ENCODE assay signal across 1 cellular context in genomic region chr6:125924169-125924568, GRCh38.
TF ChIP-seq lines count a peak whose summit lies in the region.

No MANE protein-coding gene starts in this region.

TF ChIP-seq in K562, 482 proteins besides CTCF, POLR2A, EP300 and RAD21 (continued from another document):
- TF ChIP-seq, protein P1, sequence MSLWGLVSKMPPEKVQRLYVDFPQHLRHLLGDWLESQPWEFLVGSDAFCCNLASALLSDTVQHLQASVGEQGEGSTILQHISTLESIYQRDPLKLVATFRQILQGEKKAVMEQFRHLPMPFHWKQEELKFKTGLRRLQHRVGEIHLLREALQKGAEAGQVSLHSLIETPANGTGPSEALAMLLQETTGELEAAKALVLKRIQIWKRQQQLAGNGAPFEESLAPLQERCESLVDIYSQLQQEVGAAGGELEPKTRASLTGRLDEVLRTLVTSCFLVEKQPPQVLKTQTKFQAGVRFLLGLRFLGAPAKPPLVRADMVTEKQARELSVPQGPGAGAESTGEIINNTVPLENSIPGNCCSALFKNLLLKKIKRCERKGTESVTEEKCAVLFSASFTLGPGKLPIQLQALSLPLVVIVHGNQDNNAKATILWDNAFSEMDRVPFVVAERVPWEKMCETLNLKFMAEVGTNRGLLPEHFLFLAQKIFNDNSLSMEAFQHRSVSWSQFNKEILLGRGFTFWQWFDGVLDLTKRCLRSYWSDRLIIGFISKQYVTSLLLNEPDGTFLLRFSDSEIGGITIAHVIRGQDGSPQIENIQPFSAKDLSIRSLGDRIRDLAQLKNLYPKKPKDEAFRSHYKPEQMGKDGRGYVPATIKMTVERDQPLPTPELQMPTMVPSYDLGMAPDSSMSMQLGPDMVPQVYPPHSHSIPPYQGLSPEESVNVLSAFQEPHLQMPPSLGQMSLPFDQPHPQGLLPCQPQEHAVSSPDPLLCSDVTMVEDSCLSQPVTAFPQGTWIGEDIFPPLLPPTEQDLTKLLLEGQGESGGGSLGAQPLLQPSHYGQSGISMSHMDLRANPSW (CRISPR knock-in tag; IDR thresholded peaks at IDR 0.05): no peak
- TF ChIP-seq AFF1 (IDR thresholded peaks at IDR 0.05; ENCODE audit: low read depth in 1 of 2, partially characterized antibody in 2 of 2) (no peak), TSC22D4 (tag; IDR thresholded peaks at IDR 0.05) (no peak), IFI16 (CRISPR knock-in tag; IDR thresholded peaks at IDR 0.05) (no peak), ZBTB1 (CRISPR knock-in tag; IDR thresholded peaks at IDR 0.05; ENCODE audit: borderline replicate concordance, low read depth) (no peak), ZNF398 (CRISPR knock-in tag; IDR thresholded peaks at IDR 0.05) (no peak), HES1 (IDR thresholded peaks at IDR 0.05; ENCODE audit: low read depth) (no peak), NR2F6 (CRISPR knock-in tag; IDR thresholded peaks at IDR 0.05) (no peak), RBM15 (IDR thresholded peaks at IDR 0.05; ENCODE audit: insufficient read depth, low read length) (no peak), E4F1 (CRISPR knock-in tag; IDR thresholded peaks at IDR 0.05; ENCODE audit: borderline replicate concordance) (no peak), ZBTB12 (CRISPR knock-in tag; IDR thresholded peaks at IDR 0.05) (no peak), ZNF77 (CRISPR knock-in tag; IDR thresholded peaks at IDR 0.05) (no peak), RUNX1 (IDR thresholded peaks at IDR 0.05; ENCODE audit: low read depth) (no peak), CTBP1 (IDR thresholded peaks at IDR 0.05; ENCODE audit: borderline replicate concordance) (no peak), RNF219 (CRISPR knock-in tag; IDR thresholded peaks at IDR 0.05) (no peak), HMG20A (CRISPR knock-in tag; conservative IDR thresholded peaks at IDR 0.05) (no peak), ZNF134 (CRISPR knock-in tag; conservative IDR thresholded peaks at IDR 0.05) (no peak), ZNF695 (CRISPR knock-in tag; IDR thresholded peaks at IDR 0.05) (no peak), TEAD2 (tag; IDR thresholded peaks at IDR 0.05) (peak; percentile 56; the same call in 1 of the 2 replicates), TFAP4 (CRISPR knock-in tag; IDR thresholded peaks at IDR 0.05; ENCODE audit: borderline replicate concordance) (no peak)
- TF ChIP-seq, protein P2, sequence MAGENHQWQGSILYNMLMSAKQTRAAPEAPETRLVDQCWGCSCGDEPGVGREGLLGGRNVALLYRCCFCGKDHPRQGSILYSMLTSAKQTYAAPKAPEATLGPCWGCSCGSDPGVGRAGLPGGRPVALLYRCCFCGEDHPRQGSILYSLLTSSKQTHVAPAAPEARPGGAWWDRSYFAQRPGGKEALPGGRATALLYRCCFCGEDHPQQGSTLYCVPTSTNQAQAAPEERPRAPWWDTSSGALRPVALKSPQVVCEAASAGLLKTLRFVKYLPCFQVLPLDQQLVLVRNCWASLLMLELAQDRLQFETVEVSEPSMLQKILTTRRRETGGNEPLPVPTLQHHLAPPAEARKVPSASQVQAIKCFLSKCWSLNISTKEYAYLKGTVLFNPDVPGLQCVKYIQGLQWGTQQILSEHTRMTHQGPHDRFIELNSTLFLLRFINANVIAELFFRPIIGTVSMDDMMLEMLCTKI (IDR thresholded peaks at IDR 0.05; ENCODE audit: partially characterized antibody): no peak
